8 cellular contexts compared by ENCODE assay signal in genomic region chr2:24047703-24048033, GRCh38. TPM values are rescaled to one million over a fixed set of nuclear protein-coding genes. Genes with fewer than 3 reads are reported as not detected.
A peak's percentile ranks its signal among the peaks of the same experiment; 100 is the strongest.
DNase-seq lines count a peak whose midpoint lies in the region; ATAC-seq and TF ChIP-seq lines count a peak whose summit lies in the region.

No MANE protein-coding gene starts in this region.

- peaks cover 0 to 3% (median 0%) of the 10 kb centered on the region in 3 experiments for H3K36me3 ChIP-seq in naive thymus-derived CD4-positive, alpha-beta T cell (ENCODE audit: control insufficient read depth in 2 of 3, insufficient read depth in 3 of 3, low read length in 3 of 3)

- no peak for TF ChIP-seq CTCF in CD4-positive, alpha-beta T cell (IDR thresholded peaks at IDR 0.05)

- peaks cover 10% of the 10 kb centered on the region for H3K27me3 Mint-ChIP-seq in CD4-positive, alpha-beta T cell
- no peaks in the 10 kb centered on the region for H3K27me3 Mint-ChIP-seq in activated naive CD8-positive, alpha-beta T cell
- H3K27me3 Mint-ChIP-seq in naive thymus-derived CD4-positive, alpha-beta T cell, result peaks cover 5 to 12% (median 9%) of the 10 kb centered on the region in 5 donors

- DNase-seq in CD4-positive, alpha-beta T cell, result no peak
- no peak for DNase-seq in naive thymus-derived CD4-positive, alpha-beta T cell
- DNase-seq in NCI-H526 (lab: John Stamatoyannopoulos, UW), result no peak
- no peak for DNase-seq in activated CD4-positive, CD25-positive, alpha-beta regulatory T cell (lab: John Stamatoyannopoulos, UW)
- no peak for DNase-seq in stimulated activated CD4-positive, alpha-beta T cell treated with anti-CD3 and anti-CD28 coated beads, Interleukin-4, amount 100 ng/mL, for 24 hours

- intact Hi-C loops in CD4-positive, alpha-beta T cell (cut with DNase I, micrococcal nuclease), result loop anchor here (1.0 to 5.0 kb wide), 5 partner anchors 29 to 120 kb away; partner anchors contain the start of genes ATAD2B (in 2 of the 2), SF3B6 (in 1 of the 2) and UBXN2A (in 1 of the 2)
- intact Hi-C loops in naive thymus-derived CD4-positive, alpha-beta T cell (cut with micrococcal nuclease), result loop anchor here (1.0 to 5.0 kb wide), 6 partner anchors 29 to 746 kb away; partner anchors contain the start of genes ATAD2B (in 2 of the 2), SF3B6 (in 2 of the 2), TP53I3 (in 2 of the 2) and UBXN2A (in 2 of the 2)

- peak overlapping the region; percentile 81 for H3K4me3 ChIP-seq in naive thymus-derived CD4-positive, alpha-beta T cell (ENCODE audit: low read length)

- H3K27ac Mint-ChIP-seq in CD4-positive, alpha-beta T cell, result peak overlapping the region; percentile 79
- no peak overlapping the region for H3K27ac Mint-ChIP-seq in activated naive CD8-positive, alpha-beta T cell
- peak overlapping the region in 8 of 9 donors; percentile 20 to 93 (median 84) for H3K27ac Mint-ChIP-seq in naive thymus-derived CD4-positive, alpha-beta T cell

- H3K4me1 ChIP-seq in naive thymus-derived CD4-positive, alpha-beta T cell (ENCODE audit: control insufficient read depth in 2 of 2, insufficient read depth in 2 of 2, low read length in 2 of 2), result peaks cover 0 to 4% of the 10 kb centered on the region in 2 donors

- H3K27ac ChIP-seq in CD4-positive, alpha-beta T cell (ENCODE audit: low read depth, low read length), result no peak overlapping the region
- no peak overlapping the region for H3K27ac ChIP-seq in naive thymus-derived CD4-positive, alpha-beta T cell (ENCODE audit: low read depth, low read length)

- ATAC-seq in CD4-positive, alpha-beta T cell (ENCODE audit: poor library complexity), result no peak
- ATAC-seq in HG02852 (IDR thresholded peaks at IDR 0.05; ENCODE audit: unreplicated experiment), result peak; percentile 7
- no peak for ATAC-seq in naive thymus-derived CD4-positive, alpha-beta T cell
- ATAC-seq in GM18502 (IDR thresholded peaks at IDR 0.05; ENCODE audit: poor library complexity, unreplicated experiment), result no peak

- POLR2A ChIA-PET in CD4-positive, alpha-beta T cell (lab: Charles Lee), result interaction anchor here (0.6 to 4.8 kb wide), 12 partner anchors 10 to 940 kb away, joined by 3 to 77 read pairs (median 4); partner anchors contain the start of genes ATAD2B, SF3B6, TP53I3 and UBXN2A
- POLR2A ChIA-PET in naive thymus-derived CD4-positive, alpha-beta T cell (lab: Charles Lee), result interaction anchor here (0.7 to 1.8 kb wide), 8 partner anchors 15 to 123 kb away, joined by 3 to 24 read pairs (median 4); partner anchors contain the start of genes ATAD2B and SF3B6

- CTCF ChIA-PET in CD4-positive, alpha-beta T cell (lab: Charles Lee), result interaction anchor here (0.7 to 2.3 kb wide), 4 partner anchors 29 to 120 kb away, joined by 3 to 14 read pairs (median 8); partner anchors contain the start of genes ATAD2B and TP53I3
- CTCF ChIA-PET in naive thymus-derived CD4-positive, alpha-beta T cell (lab: Charles Lee), result interaction anchor here (0.7 to 2.4 kb wide), 3 partner anchors 28 to 121 kb away, joined by 7 to 8 read pairs (median 8); partner anchors contain the start of genes ATAD2B and SF3B6

- no peaks in the 10 kb centered on the region for H3K9me3 ChIP-seq in CD4-positive, alpha-beta T cell (ENCODE audit: control insufficient read depth, low read length)
- H3K9me3 ChIP-seq in naive thymus-derived CD4-positive, alpha-beta T cell (ENCODE audit: control insufficient read depth in 2 of 3, low read length in 3 of 3), result no peaks in the 10 kb centered on the region

- H3K4me1 Mint-ChIP-seq in CD4-positive, alpha-beta T cell (ENCODE audit: low read depth), result peaks cover 36% of the 10 kb centered on the region
- peaks cover 25% of the 10 kb centered on the region for H3K4me1 Mint-ChIP-seq in activated naive CD8-positive, alpha-beta T cell (ENCODE audit: low read depth)
- H3K4me1 Mint-ChIP-seq in naive thymus-derived CD4-positive, alpha-beta T cell, result peaks cover 17 to 42% (median 35%) of the 10 kb centered on the region in 7 donors

- peaks cover 21% of the 10 kb centered on the region for H3K27me3 ChIP-seq in CD4-positive, alpha-beta T cell (ENCODE audit: control insufficient read depth, insufficient read depth, low read length)
- peaks cover 0 to 8% of the 10 kb centered on the region in 2 donors for H3K27me3 ChIP-seq in naive thymus-derived CD4-positive, alpha-beta T cell (ENCODE audit: control insufficient read depth in 2 of 2, insufficient read depth in 2 of 2, low read length in 2 of 2)

- H3K9me3 Mint-ChIP-seq in CD4-positive, alpha-beta T cell, result no peaks in the 10 kb centered on the region
- no peaks in the 10 kb centered on the region for H3K9me3 Mint-ChIP-seq in activated naive CD8-positive, alpha-beta T cell (ENCODE audit: low read depth)
- H3K9me3 Mint-ChIP-seq in naive thymus-derived CD4-positive, alpha-beta T cell, result peaks cover 0 to 2% (median 0%) of the 10 kb centered on the region in 11 donors

- peak overlapping the region; percentile 94 for H3K4me3 Mint-ChIP-seq in CD4-positive, alpha-beta T cell
- H3K4me3 Mint-ChIP-seq in activated naive CD8-positive, alpha-beta T cell, result peak overlapping the region; percentile 98
- peak overlapping the region; percentile 86 to 99 (median 95) for H3K4me3 Mint-ChIP-seq in naive thymus-derived CD4-positive, alpha-beta T cell

- H3K36me3 Mint-ChIP-seq in CD4-positive, alpha-beta T cell (ENCODE audit: low read depth), result peaks cover 5% of the 10 kb centered on the region
- no peaks in the 10 kb centered on the region for H3K36me3 Mint-ChIP-seq in activated naive CD8-positive, alpha-beta T cell
- H3K36me3 Mint-ChIP-seq in naive thymus-derived CD4-positive, alpha-beta T cell, result peaks cover 0 to 6% (median 5%) of the 10 kb centered on the region in 5 donors

RNA-seq across cellular contexts. Expression of gene WDCP, which starts 0.5 kb away (rescaled TPM):
- total RNA-seq in CD4-positive, alpha-beta T cell, result 1 to 10 TPM; 1.4 to 2.0 TPM
- 10 to 100 TPM in 3 of 5 experiments, 1 to 10 TPM in 2; 3.9 to 22.1 (median 17.8) TPM for total RNA-seq in naive thymus-derived CD4-positive, alpha-beta T cell
- polyA plus RNA-seq in naive thymus-derived CD4-positive, alpha-beta T cell, result 1 to 10 TPM; 4.4 to 9.4 TPM

RNA-seq across cellular contexts. Expression of gene FKBP1B, which starts 1.9 kb away (rescaled TPM):
- total RNA-seq in CD4-positive, alpha-beta T cell, result under 1 TPM in 1 of 2 experiments, not detected in 1; 0.47 TPM
- total RNA-seq in naive thymus-derived CD4-positive, alpha-beta T cell, result 1 to 10 TPM in 1 of 5 experiments, not detected in 4; 2.7 TPM
- not detected for polyA plus RNA-seq in naive thymus-derived CD4-positive, alpha-beta T cell

RNA-seq across cellular contexts. Expression of gene SF3B6, which starts 28.5 kb away (rescaled TPM):
- 10 to 100 TPM; 59.8 to 62.6 TPM for total RNA-seq in CD4-positive, alpha-beta T cell
- 100 to 1,000 TPM in 1 of 5 experiments, 10 to 100 TPM in 4; 42.4 to 100 (median 49.7) TPM for total RNA-seq in naive thymus-derived CD4-positive, alpha-beta T cell
- 100 to 1,000 TPM; 114 to 231 TPM for polyA plus RNA-seq in naive thymus-derived CD4-positive, alpha-beta T cell

RNA-seq across cellular contexts. Expression of gene TP53I3, which starts 37.0 kb away (rescaled TPM):
- total RNA-seq in CD4-positive, alpha-beta T cell, result under 1 TPM; 0.20 to 0.30 TPM
- 1 to 10 TPM in 3 of 5 experiments, under 1 TPM in 2; 0.49 to 5.0 (median 1.7) TPM for total RNA-seq in naive thymus-derived CD4-positive, alpha-beta T cell
- under 1 TPM in 1 of 2 donors, not detected in 1; 0.24 TPM for polyA plus RNA-seq in naive thymus-derived CD4-positive, alpha-beta T cell

RNA-seq across cellular contexts. Expression of gene MFSD2B, which starts 37.8 kb away (rescaled TPM):
- under 1 TPM; 0.28 to 0.30 TPM for total RNA-seq in CD4-positive, alpha-beta T cell
- under 1 TPM in 2 of 5 experiments, not detected in 3; 0.22 to 0.76 TPM for total RNA-seq in naive thymus-derived CD4-positive, alpha-beta T cell
- not detected for polyA plus RNA-seq in naive thymus-derived CD4-positive, alpha-beta T cell
